In genomic region chr14:30966415-30967363, GRCh38 we compare ENCODE assay signal across 19 cellular contexts. TPM values are rescaled to one million over a fixed set of nuclear protein-coding genes. Genes with fewer than 3 reads are reported as not detected.
A peak's percentile ranks its signal among the peaks of the same experiment; 100 is the strongest.
DNase-seq lines count a peak whose midpoint lies in the region; ATAC-seq and TF ChIP-seq lines count a peak whose summit lies in the region.
"Had no signal": no experiment of that assay in that cellular context is flagged by ENCODE, and none has a peak within 500 bp of the region (broad histone marks: within the 10 kb centered on the region; RNA-seq: fewer than 3 reads in every experiment).

No MANE protein-coding gene starts in this region.

- no CpG with 5 or more reads among the region's 15 CpGs for WGBS in neuronal stem cell (ENCODE audit: extremely low coverage in 2 of 2, insufficient read length in 2 of 2, insufficient replicate concordance in 1 of 2), 2 donors
- 98% methylated on average over 14 to 15 of the region's 15 CpGs for WGBS in GM23248 (ENCODE audit: low coverage in 1 of 2, low lambda C conversion rate in 2 of 2, missing lambda C conversion rate in 2 of 2), 2 experiments

- intact Hi-C loops in lower lobe of right lung (cut with DNase I): no loop called here
- intact Hi-C loops in left ventricle myocardium inferior (cut with micrococcal nuclease): no loop called here

- peaks cover 100% of the 10 kb centered on the region for H3K79me2 ChIP-seq in GM23248 (ENCODE audit: insufficient read depth)

- H3K4me3 ChIP-seq in neuronal stem cell (ENCODE audit: low read length in 2 of 2): peak overlapping the region in 1 of 2 donors; percentile 68
- H3K4me3 ChIP-seq in GM23248: no peak overlapping the region
- H3K4me3 ChIP-seq in lower lobe of right lung: no peak overlapping the region
- H3K4me3 ChIP-seq in left ventricle myocardium inferior: no peak overlapping the region
- H3K4me3 ChIP-seq: upper lobe of left lung had no signal

- TF ChIP-seq CTCF in lower lobe of right lung (IDR thresholded peaks at IDR 0.05): no peak
- no peak for TF ChIP-seq CTCF in left ventricle myocardium inferior (IDR thresholded peaks at IDR 0.05; ENCODE audit: borderline replicate concordance)

- H4K8ac ChIP-seq in neuronal stem cell (ENCODE audit: low read depth, low read length): no peak overlapping the region

- H3K14ac ChIP-seq in neuronal stem cell (ENCODE audit: low read length): peak overlapping the region; percentile 38

- no peaks in the 10 kb centered on the region for H3K9me2 ChIP-seq in GM23248 (ENCODE audit: insufficient read depth)

- H2AK5ac ChIP-seq in neuronal stem cell (ENCODE audit: low read depth, low read length): no peak overlapping the region

- H3K4me2 ChIP-seq in neuronal stem cell (ENCODE audit: insufficient read depth, low read length, poor library complexity, severe bottlenecking): no peak overlapping the region
- H3K4me2 ChIP-seq in GM23248 (ENCODE audit: unreplicated experiment): no peak overlapping the region
- H3K4me2 ChIP-seq: KMS-11 had no signal

- no peak overlapping the region for H4K91ac ChIP-seq in neuronal stem cell (ENCODE audit: low read depth, low read length, poor library complexity)

- H2BK5ac ChIP-seq in neuronal stem cell (ENCODE audit: low read length): no peak overlapping the region

- no peak overlapping the region for H3K27ac ChIP-seq in neuronal stem cell (replicated peaks; ENCODE audit: low read length)
- H3K27ac ChIP-seq in GM23248: no peak overlapping the region
- H3K27ac ChIP-seq in lower lobe of right lung: no peak overlapping the region
- H3K27ac ChIP-seq in left ventricle myocardium inferior (replicated peaks): no peak overlapping the region
- H3K27ac ChIP-seq: KMS-11, upper lobe of left lung, VCaP had no signal

- H3K79me1 ChIP-seq in neuronal stem cell (ENCODE audit: low read depth, low read length): peaks cover 13% of the 10 kb centered on the region

- H3K23ac ChIP-seq in neuronal stem cell (ENCODE audit: low read depth, low read length, poor library complexity): no peak overlapping the region

- H3F3A ChIP-seq in GM23248 (ENCODE audit: insufficient read depth): no peaks in the 10 kb centered on the region

- no peak overlapping the region for H3K4ac ChIP-seq in neuronal stem cell (ENCODE audit: low read length)

- DNase-seq in Daoy (ENCODE audit: low read depth) (peak; percentile 9), M059J (ENCODE audit: low read depth) (peak; percentile 95), amniotic epithelial cell (ENCODE audit: low read depth) (peak; percentile 25), neuronal stem cell (ENCODE audit: low spot score) (no peak), GM23248 (no peak), lower lobe of right lung (no peak), left ventricle myocardium inferior (no peak)
- DNase-seq: activated CD8-positive, alpha-beta memory T cell treated with anti-CD3 and anti-CD28 coated beads, Interleukin-2, amount 50 U/mL, for 4 hours; C1 segment of cervical spinal cord; left ventricle myocardium superior; naive thymus-derived CD8-positive, alpha-beta T cell; NCI-H187 treated with DMSO at 0.1 percent for 48 hours; SHP77; stimulated activated CD4-positive, alpha-beta T cell treated with anti-CD3 and anti-CD28 coated beads, Interleukin-4, amount 100 ng/mL, for 24 hours; upper lobe of left lung had no signal

- H3K27me3 ChIP-seq in neuronal stem cell (ENCODE audit: control insufficient read depth in 3 of 3, insufficient read depth in 3 of 3, low read depth in 1 of 3, low read length in 3 of 3) (no peaks in the 10 kb centered on the region), GM23248 (replicated peaks; ENCODE audit: insufficient read depth) (no peaks in the 10 kb centered on the region), lower lobe of right lung (ENCODE audit: low read depth) (no peaks in the 10 kb centered on the region), left ventricle myocardium inferior (ENCODE audit: low read depth) (no peaks in the 10 kb centered on the region)
- H3K27me3 ChIP-seq: upper lobe of left lung had no signal

- peaks cover 6 to 18% of the 10 kb centered on the region in 2 donors for H3K36me3 ChIP-seq in neuronal stem cell (replicated peaks in 1 of 2; ENCODE audit: control insufficient read depth in 2 of 2, insufficient read depth in 2 of 2, low read length in 2 of 2)
- no peaks in the 10 kb centered on the region; the same call in 1 of the 2 replicates for H3K36me3 ChIP-seq in GM23248 (ENCODE audit: low read depth)
- no peaks in the 10 kb centered on the region for H3K36me3 ChIP-seq in lower lobe of right lung
- H3K36me3 ChIP-seq in left ventricle myocardium inferior: peaks cover 28% of the 10 kb centered on the region

- H3K9me3 ChIP-seq in neuronal stem cell (replicated peaks in 1 of 2; ENCODE audit: control insufficient read depth in 2 of 2, insufficient read depth in 1 of 2, low read depth in 1 of 2, low read length in 2 of 2) (peaks cover 12 to 16% of the 10 kb centered on the region in 2 donors), GM23248 (ENCODE audit: low read depth) (no peaks in the 10 kb centered on the region), lower lobe of right lung (peaks cover 16% of the 10 kb centered on the region), left ventricle myocardium inferior (replicated peaks) (peaks cover 38% of the 10 kb centered on the region)

- no peak for ATAC-seq in lower lobe of right lung
- ATAC-seq: activated naive CD4-positive, alpha-beta T cell treated with anti-CD3 and anti-CD28 coated beads, Interleukin-2, amount 50 U/mL, for 72 hours; left ventricle myocardium superior; naive thymus-derived CD8-positive, alpha-beta T cell; stimulated activated effector memory CD8-positive, alpha-beta T cell treated with anti-CD3 and anti-CD28 coated beads, Interleukin-12 subunit alpha, Interleukin-12 subunit beta, amount 100 ng/mL, for 72 hours had no signal

- H3K9ac ChIP-seq in neuronal stem cell (ENCODE audit: low read depth, low read length, poor library complexity) (no peak overlapping the region), GM23248 (no peak overlapping the region)
- H3K9ac ChIP-seq: KMS-11 had no signal

- H4K20me1 ChIP-seq in GM23248 (ENCODE audit: insufficient read depth): peaks cover 6% of the 10 kb centered on the region; the same call in 1 of the 2 replicates

- no peak overlapping the region for H2BK12ac ChIP-seq in neuronal stem cell (ENCODE audit: low read length)

- no peak overlapping the region for H3K18ac ChIP-seq in neuronal stem cell (ENCODE audit: low read length)

- in situ Hi-C loops in GM23248 (cut with MboI): no loop called here

- no peak overlapping the region for H2BK15ac ChIP-seq in neuronal stem cell (ENCODE audit: low read length)

- H3K4me1 ChIP-seq in neuronal stem cell (ENCODE audit: control insufficient read depth in 2 of 2, insufficient read depth in 1 of 2, low read depth in 1 of 2, low read length in 2 of 2) (no peaks in the 10 kb centered on the region), GM23248 (ENCODE audit: insufficient read depth) (no peaks in the 10 kb centered on the region), lower lobe of right lung (no peaks in the 10 kb centered on the region), left ventricle myocardium inferior (peaks cover 10% of the 10 kb centered on the region)
- H3K4me1 ChIP-seq: upper lobe of left lung had no signal

- H2AFZ ChIP-seq in neuronal stem cell (ENCODE audit: low read length): no peak overlapping the region
- no peak overlapping the region for H2AFZ ChIP-seq in GM23248

- no peak overlapping the region for H2BK120ac ChIP-seq in neuronal stem cell (ENCODE audit: low read depth, low read length)

RNA-seq across cellular contexts. Expression of gene AP4S1, which starts 58.8 kb away (rescaled TPM):
- total RNA-seq in Daoy (2014; rRNA removed; shearing (Covaris generic)): 4.9 and 12.6 TPM in 2 replicates
- 6.0 and 21.0 TPM in 2 replicates for total RNA-seq in M059J (2014; rRNA removed; shearing (Covaris generic))
- polyA plus RNA-seq in neuronal stem cell (2013, experiment 1 of 2): 4.8 TPM
- polyA plus RNA-seq in neuronal stem cell (2013, experiment 2 of 2): 5.4 TPM
- total RNA-seq in GM23248 (2014; rRNA removed; shearing (Covaris generic)): 8.7 and 9.9 TPM in 2 replicates
- polyA plus RNA-seq in GM23248 (2016; fragmentation: Nextera tagmentation; extraction: Ambion mirVana): 6.3 and 7.7 TPM in 2 replicates
- total RNA-seq in lower lobe of right lung (8.6 TPM), left ventricle myocardium inferior (8.1 TPM)

RNA-seq across cellular contexts. Expression of gene STRN3, which starts 59.5 kb away (rescaled TPM):
- 27.7 and 71.0 TPM in 2 replicates for total RNA-seq in Daoy (2014; rRNA removed; shearing (Covaris generic))
- 21.5 and 29.6 TPM in 2 replicates for total RNA-seq in M059J (2014; rRNA removed; shearing (Covaris generic))
- polyA plus RNA-seq in neuronal stem cell (2013, experiment 1 of 2): 25.3 TPM
- 24.7 TPM for polyA plus RNA-seq in neuronal stem cell (2013, experiment 2 of 2)
- 31.6 and 44.2 TPM in 2 replicates for total RNA-seq in GM23248 (2014; rRNA removed; shearing (Covaris generic))
- polyA plus RNA-seq in GM23248 (2016; fragmentation: Nextera tagmentation; extraction: Ambion mirVana): 25.6 TPM in 2 replicates
- total RNA-seq in lower lobe of right lung (32.8 TPM), left ventricle myocardium inferior (48.7 TPM)

Comparison
In these comparisons a context has a peak if more than half of its experiments do, and no peak if none do; other contexts are left out.
1. DNase-seq: peak in Daoy (single experiment), M059J (single experiment) and amniotic epithelial cell (single experiment); none in neuronal stem cell (single experiment), GM23248 (single experiment), lower lobe of right lung (single experiment) and left ventricle myocardium inferior (single experiment).